Comparison of ENCODE assay signal across 8 cellular contexts in the genomic region with DNA sequence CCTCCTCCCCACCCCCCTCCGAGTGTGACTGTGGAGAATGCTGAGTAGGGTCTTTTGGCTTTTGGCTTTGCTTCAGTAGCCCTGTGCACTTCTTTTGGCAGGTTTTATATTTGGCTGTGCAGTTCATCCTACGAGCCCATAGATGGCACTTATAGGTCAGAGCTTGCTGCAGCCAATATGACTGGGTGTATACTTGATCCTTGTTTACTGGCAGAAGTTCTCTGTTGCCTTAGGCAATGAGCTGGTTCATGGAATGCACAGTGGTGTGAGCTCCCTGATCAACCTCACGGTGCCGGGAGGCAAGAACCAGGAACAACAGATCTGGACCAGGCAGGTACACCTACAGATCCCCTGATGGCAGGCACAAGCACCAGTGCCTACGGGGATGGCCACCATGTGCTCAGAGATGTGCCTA.
DNase-seq lines count a peak whose midpoint lies in the region; ATAC-seq and TF ChIP-seq lines count a peak whose summit lies in the region.

No MANE protein-coding gene starts in this region.

- intact Hi-C loops in body of pancreas (cut with DNase I): no loop called here
- intact Hi-C loops in mucosa of descending colon (cut with DNase I, micrococcal nuclease): no loop called here

- TF ChIP-seq CTCF in GM12874 (IDR thresholded peaks at IDR 0.05; ENCODE audit: insufficient read depth, low read depth, low read length) (peak; percentile 26; the same call in 1 of the 2 replicates), body of pancreas (IDR thresholded peaks at IDR 0.05) (peak; percentile 13 to 66 (median 45)), mucosa of descending colon (IDR thresholded peaks at IDR 0.05) (no peak)

- TF ChIP-seq POLR2A in body of pancreas (IDR thresholded peaks at IDR 0.05): no peak

- no peak overlapping the region for H3K27ac ChIP-seq in body of pancreas

- H3K4me3 ChIP-seq in body of pancreas (no peak overlapping the region), mucosa of descending colon (no peak overlapping the region)

- peaks cover 51% of the 10 kb centered on the region for H3K9me3 Mint-ChIP-seq in activated T-cell treated with anti-CD3 and anti-CD28 coated beads, Interleukin-2, amount 50 U/mL, for 24 hours

- peak; percentile 6 for DNase-seq in NCI-H2029 treated with DMSO at 0.1 percent for 48 hours (lab: John Stamatoyannopoulos, UW)
- DNase-seq in body of pancreas: peak in 3 of 4 donors; percentile 7 to 28 (median 15)
- peak in 1 of 3 donors; percentile 2 for DNase-seq in mucosa of descending colon
- no peak for DNase-seq in 8988T
- no peak for DNase-seq in activated T-cell treated with anti-CD3 and anti-CD28 coated beads, Interleukin-2, amount 50 U/mL, for 24 hours

- no peaks in the 10 kb centered on the region for H3K36me3 ChIP-seq in body of pancreas (replicated peaks in 1 of 2; ENCODE audit: insufficient read depth in 1 of 2, low read depth in 2 of 2)
- H3K36me3 ChIP-seq in mucosa of descending colon (ENCODE audit: low read depth): no peaks in the 10 kb centered on the region

- no peaks in the 10 kb centered on the region for H3K4me1 Mint-ChIP-seq in activated T-cell treated with anti-CD3 and anti-CD28 coated beads, Interleukin-2, amount 50 U/mL, for 24 hours (ENCODE audit: low read depth)

- H3K27me3 Mint-ChIP-seq in activated T-cell treated with anti-CD3 and anti-CD28 coated beads, Interleukin-2, amount 50 U/mL, for 24 hours: no peaks in the 10 kb centered on the region

- no peak overlapping the region for H3K27ac Mint-ChIP-seq in activated T-cell treated with anti-CD3 and anti-CD28 coated beads, Interleukin-2, amount 50 U/mL, for 24 hours

- H3K36me3 Mint-ChIP-seq in activated T-cell treated with anti-CD3 and anti-CD28 coated beads, Interleukin-2, amount 50 U/mL, for 24 hours (ENCODE audit: low read depth): peaks cover 74% of the 10 kb centered on the region

- ATAC-seq in body of pancreas (peak; percentile 38), mucosa of descending colon (peak; percentile 49), HG02840 (IDR thresholded peaks at IDR 0.05; ENCODE audit: low FRiP score, unreplicated experiment) (no peak), GM19397 (IDR thresholded peaks at IDR 0.05; ENCODE audit: unreplicated experiment) (no peak)

- no peak overlapping the region for H3K4me3 Mint-ChIP-seq in activated T-cell treated with anti-CD3 and anti-CD28 coated beads, Interleukin-2, amount 50 U/mL, for 24 hours

- H3K4me1 ChIP-seq in body of pancreas (no peaks in the 10 kb centered on the region), mucosa of descending colon (ENCODE audit: low read depth) (no peaks in the 10 kb centered on the region)

- WGBS in body of pancreas, 2 donors: 42 to 57% methylated on average over 3 to 5 of the region's 5 CpGs

- H3K27me3 ChIP-seq in body of pancreas: no peaks in the 10 kb centered on the region

- peaks cover 0 to 4% (median 0%) of the 10 kb centered on the region in 3 donors for H3K9me3 ChIP-seq in body of pancreas
- H3K9me3 ChIP-seq in mucosa of descending colon: peaks cover 3% of the 10 kb centered on the region

Comparison
In these comparisons a context has a peak if more than half of its experiments do, and no peak if none do; other contexts are left out.
1. DNase-seq: peak in NCI-H2029 treated with DMSO at 0.1 percent for 48 hours (single experiment) and body of pancreas (3 of 4); none in 8988T (single experiment) and activated T-cell treated with anti-CD3 and anti-CD28 coated beads, Interleukin-2, amount 50 U/mL, for 24 hours (single experiment).
2. ATAC-seq: peak in body of pancreas (single experiment) and mucosa of descending colon (single experiment); none in HG02840 (single experiment) and GM19397 (single experiment).